In the genomic region with DNA sequence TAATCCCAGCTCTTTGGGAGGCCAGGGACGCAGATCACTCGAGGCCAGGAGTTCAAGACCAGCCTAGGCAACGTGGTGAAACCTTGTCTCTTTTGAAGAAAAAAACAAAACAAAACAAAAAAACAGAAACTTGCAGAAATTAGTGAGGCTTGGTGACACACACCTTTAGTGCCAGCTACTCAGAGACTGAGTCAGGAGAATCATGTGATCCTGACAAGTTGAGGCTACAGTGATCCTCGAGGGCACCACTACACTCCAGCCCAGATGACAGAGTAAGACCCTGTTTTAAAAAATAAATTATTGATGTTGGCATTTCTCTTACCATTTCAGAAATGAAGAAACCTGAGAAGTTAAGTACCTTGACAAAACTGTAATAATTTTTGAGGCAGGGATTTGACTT, we compare ENCODE assay signal across 33 cellular contexts.
"Had no signal": no experiment of that assay in that cellular context is flagged by ENCODE, and none has a peak within 500 bp of the region (broad histone marks: within the 10 kb centered on the region; RNA-seq: fewer than 3 reads in every experiment).

No MANE protein-coding gene starts in this region.

- H3K4me3 ChIP-seq: adrenal gland, body of pancreas, breast epithelium, MG63, Peyer's patch had no signal

- H3K27ac ChIP-seq: adrenal gland, body of pancreas, breast epithelium, Peyer's patch, WERI-Rb-1 had no signal

- H3K9me3 ChIP-seq: adrenal gland, body of pancreas, breast epithelium, MG63, Peyer's patch had no signal

- H3K36me3 ChIP-seq: breast epithelium had no signal

- H3K4me1 ChIP-seq: adrenal gland, body of pancreas, breast epithelium, Peyer's patch had no signal

- H3K27me3 ChIP-seq: adrenal gland, body of pancreas, breast epithelium, MG63, Peyer's patch had no signal

- FAIRE-seq: astrocyte had no signal

- DNase-seq: activated CD4-positive, alpha-beta T cell treated with anti-CD3 and anti-CD28 coated beads for 36 hours; activated CD4-positive, alpha-beta T cell treated with anti-CD3 and anti-CD28 coated beads, Interleukin-2, amount 10 ng/mL, durations not matched to agents 7 days and 5 days; activated CD4-positive, alpha-beta T cell treated with anti-CD3 and anti-CD28 coated beads, Interleukin-2, amount 50 U/mL, for 48 hours; activated CD4-positive, CD25-positive, alpha-beta regulatory T cell; activated CD8-positive, alpha-beta T cell treated with anti-CD3 and anti-CD28 coated beads, Interleukin-2, amount 10 ng/mL, durations not matched to agents 7 days and 5 days; activated gamma-delta T cell treated with Interleukin-2 at 50 U/mL for 16 hours; activated naive CD4-positive, alpha-beta T cell treated with anti-CD3 and anti-CD28 coated beads for 36 hours; activated T-cell treated with anti-CD3 and anti-CD28 coated beads, Interleukin-2, amount 50 U/mL, for 24 hours; adrenal gland; body of pancreas; caudate nucleus; Karpas-422; KBM-7; MG63; NCI-H1048; NCI-H1436 treated with DMSO at 0.1 percent for 48 hours; NCI-H1694 treated with DMSO at 0.1 percent for 48 hours; NCI-H2029; NCI-H2171; NCI-H510A; NCI-H526; NCI-H748 treated with DMSO at 0.1 percent for 48 hours; NK-92 treated with Interleukin-12 subunit alpha and Interleukin-12 subunit beta, amount 100 ng/mL, for 24 hours; PC-3; Peyer's patch; Right ventricle myocardium superior; SW 1271; T-helper 1 cell; T-helper 2 cell; T-helper 9 cell; WERI-Rb-1 had no signal
